21 cellular contexts compared by ENCODE assay signal in the genomic region with DNA sequence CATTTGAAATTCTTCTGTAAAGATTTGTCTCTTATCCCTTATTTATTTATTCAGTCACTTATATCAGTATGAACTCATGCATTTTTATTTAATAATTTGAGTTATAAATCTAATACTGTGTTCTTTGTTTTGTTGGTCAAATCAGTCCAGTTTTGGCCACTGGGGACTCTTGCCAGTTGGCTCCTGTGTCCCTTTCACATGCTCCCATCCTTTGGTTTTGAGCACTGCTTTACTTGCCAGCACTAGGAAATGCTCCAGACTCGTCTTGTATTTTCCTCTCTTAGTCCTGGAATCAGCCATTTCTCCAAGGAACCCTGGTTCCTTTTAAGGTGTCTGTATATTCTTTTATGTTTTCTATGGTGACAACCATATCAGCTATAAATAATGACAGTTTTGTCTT. TPM values are rescaled to one million over a fixed set of nuclear protein-coding genes. Genes with fewer than 3 reads are reported as not detected.
DNase-seq lines count a peak whose midpoint lies in the region; ATAC-seq lines count a peak whose summit lies in the region.
"Had no signal": no experiment of that assay in that cellular context is flagged by ENCODE, and none has a peak within 500 bp of the region (broad histone marks: within the 10 kb centered on the region; RNA-seq: fewer than 3 reads in every experiment).

No MANE protein-coding gene starts in this region.

- ATAC-seq in left ventricle myocardium superior (peak; percentile 42), HG02870 (IDR thresholded peaks at IDR 0.05; ENCODE audit: unreplicated experiment) (no peak), HG03520 (IDR thresholded peaks at IDR 0.05; ENCODE audit: unreplicated experiment) (no peak), GM21447 (IDR thresholded peaks at IDR 0.05; ENCODE audit: unreplicated experiment) (no peak)

- intact Hi-C loops in left ventricle myocardium superior (cut with micrococcal nuclease) = no loop called here

- DNase-seq in G401 (ENCODE audit: low spot score) = peak; percentile 68
- peak; percentile 33 for DNase-seq in cerebellum (ENCODE audit: low spot score)
- peak; percentile 37 for DNase-seq in left ventricle myocardium superior
- peak; percentile 1 for DNase-seq in putamen (ENCODE audit: low spot score)
- no peak for DNase-seq in NCI-H1105 treated with DMSO at 0.1 percent for 48 hours (lab: John Stamatoyannopoulos, UW)
- DNase-seq: Calu3, DND-41, GOT3, HFFc6, IMR-90, KG1, MM.1S, NCI-H1417, NCI-H1694, NCI-H2029 treated with DMSO at 0.1 percent for 48 hours, NCI-H69, RPMI8226, SHP77 treated with DMSO at 0.1 percent for 48 hours had no signal

- in situ Hi-C loops in G401 (cut with HindIII; ENCODE audit: low sequenced_read_pairs) = no loop called here

RNA-seq across cellular contexts. Expression of a gene that starts 28.1 kb away (rescaled TPM):
- total RNA-seq in G401 (2014; rRNA removed; shearing (Covaris generic)) = 1.5 and 4.7 TPM in 2 replicates
- total RNA-seq in cerebellum (53.1 TPM), left ventricle myocardium superior (4.8 TPM)

RNA-seq across cellular contexts. Expression of a gene that starts 39.8 kb away (rescaled TPM):
- total RNA-seq in G401 (2014; rRNA removed; shearing (Covaris generic)) = 21.7 and 32.0 TPM in 2 replicates
- 11.7 TPM for total RNA-seq in cerebellum
- total RNA-seq in left ventricle myocardium superior = 38.6 TPM
